In the genomic region with DNA sequence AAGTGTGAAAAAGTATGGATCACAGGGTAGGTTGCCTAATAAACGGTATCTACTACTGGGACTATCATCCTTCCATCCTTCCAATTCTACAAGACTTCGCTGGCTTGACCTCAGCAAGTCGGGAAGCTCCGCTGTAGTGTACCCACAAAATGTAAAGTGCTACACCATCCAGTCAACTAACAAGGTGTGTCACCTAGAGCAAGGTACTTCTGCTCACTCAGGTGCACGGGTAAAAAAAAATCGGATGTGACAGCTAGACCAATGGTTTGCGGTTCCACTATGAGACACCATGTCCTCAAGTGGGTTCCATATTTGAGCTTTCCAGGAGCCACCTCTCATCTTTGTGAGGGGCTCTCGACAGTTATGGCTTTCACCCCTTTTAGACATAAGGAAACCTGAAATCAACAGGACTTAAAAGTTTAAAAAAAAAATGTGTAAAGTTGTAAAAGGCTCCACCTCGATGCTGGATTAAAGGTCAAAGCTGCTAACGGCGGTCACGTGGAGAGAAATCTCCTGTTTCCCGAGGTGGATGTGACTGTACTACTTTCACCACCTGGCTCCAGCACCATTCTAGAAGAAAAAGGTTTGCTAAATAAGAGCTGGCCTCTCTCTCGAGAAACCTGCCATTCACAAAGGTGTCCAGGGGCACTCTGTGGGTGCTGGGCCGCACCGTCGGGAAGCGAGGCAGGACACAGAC, we compare ENCODE assay signal across 8 cellular contexts. TPM values are rescaled to one million over a fixed set of nuclear protein-coding genes. Genes with fewer than 3 reads are reported as not detected.
A peak's percentile ranks its signal among the peaks of the same experiment; 100 is the strongest.
DNase-seq lines count a peak whose midpoint lies in the region; ATAC-seq and TF ChIP-seq lines count a peak whose summit lies in the region.

No MANE protein-coding gene starts in this region.

- H3K27ac ChIP-seq in prostate gland, result peak overlapping the region; percentile 84

- peaks cover 7% of the 10 kb centered on the region for H3K4me1 ChIP-seq in prostate gland (replicated peaks)

- no peak for TF ChIP-seq POLR2A in prostate gland (IDR thresholded peaks at IDR 0.05)

- H3K4me3 ChIP-seq in epithelial cell of proximal tubule (ENCODE audit: low read depth, low read length) (peak overlapping the region; percentile 87), prostate gland (peak overlapping the region; percentile 66 to 68)

- H3K36me3 ChIP-seq in prostate gland, result no peaks in the 10 kb centered on the region

- no peaks in the 10 kb centered on the region for H3K9me3 ChIP-seq in prostate gland

- intact Hi-C loops in prostate gland (cut with DNase I), result loop anchor here (5.0 kb wide), 3 partner anchors 49 to 139 kb away; a partner anchor contains a TSS

- no peak for ATAC-seq in HG03039 (IDR thresholded peaks at IDR 0.05; ENCODE audit: unreplicated experiment)
- no peak for ATAC-seq in GM21619 (IDR thresholded peaks at IDR 0.05; ENCODE audit: unreplicated experiment)

- peak; percentile 54 for DNase-seq in NCI-H748 (lab: John Stamatoyannopoulos, UW; ENCODE audit: unreplicated experiment)
- DNase-seq in NCI-H748 treated with DMSO at 0.1 percent for 48 hours (lab: John Stamatoyannopoulos, UW), result no peak
- peak; percentile 56 for DNase-seq in RPMI8226
- DNase-seq in epithelial cell of proximal tubule (ENCODE audit: low read depth), result no peak
- no peak for DNase-seq in prostate gland (ENCODE audit: low spot score)
- no peak for DNase-seq in NCI-H226

- TF ChIP-seq CTCF in epithelial cell of proximal tubule (conservative IDR thresholded peaks at IDR 0.05; ENCODE audit: low read depth, low read length), result no peak
- TF ChIP-seq CTCF in prostate gland (IDR thresholded peaks at IDR 0.05), result no peak

- H3K27me3 ChIP-seq in prostate gland (replicated peaks; ENCODE audit: insufficient read depth), result no peaks in the 10 kb centered on the region

- WGBS in prostate gland, result 30% methylated on average over 18 of the region's 18 CpGs

RNA-seq across cellular contexts. Expression of a gene that starts 0.7 kb away (rescaled TPM):
- total RNA-seq in epithelial cell of proximal tubule (31.9 and 46.4 TPM in 2 replicates), prostate gland (10 to 100 TPM; 23.5 to 24.4 TPM)

RNA-seq across cellular contexts. Expression of a gene that starts 11.1 kb away (rescaled TPM):
- total RNA-seq in epithelial cell of proximal tubule, result 75.7 and 76.3 TPM in 2 replicates
- total RNA-seq in prostate gland, result 10 to 100 TPM; 28.9 to 35.6 TPM

RNA-seq across cellular contexts. Expression of a gene that starts 12.2 kb away (rescaled TPM):
- total RNA-seq in epithelial cell of proximal tubule (not detected in 2 replicates), prostate gland (not detected)

RNA-seq across cellular contexts. Expression of a gene that starts 24.4 kb away (rescaled TPM):
- total RNA-seq in epithelial cell of proximal tubule (98.1 and 109 TPM in 2 replicates), prostate gland (100 to 1,000 TPM in 1 of 2 donors, 10 to 100 TPM in 1; 93.6 to 130 TPM)

RNA-seq across cellular contexts. Expression of a gene that starts 50.4 kb away (rescaled TPM):
- total RNA-seq in epithelial cell of proximal tubule (52.4 and 83.1 TPM in 2 replicates), prostate gland (10 to 100 TPM; 55.0 to 85.2 TPM)

Comparison
In these comparisons a context has a peak if more than half of its experiments do, and no peak if none do; other contexts are left out.
1. DNase-seq: peak in NCI-H748 (single experiment) and RPMI8226 (single experiment); none in NCI-H748 treated with DMSO at 0.1 percent for 48 hours (single experiment), epithelial cell of proximal tubule (single experiment), prostate gland (single experiment) and NCI-H226 (single experiment).